26 cellular contexts compared by ENCODE assay signal in the genomic region with DNA sequence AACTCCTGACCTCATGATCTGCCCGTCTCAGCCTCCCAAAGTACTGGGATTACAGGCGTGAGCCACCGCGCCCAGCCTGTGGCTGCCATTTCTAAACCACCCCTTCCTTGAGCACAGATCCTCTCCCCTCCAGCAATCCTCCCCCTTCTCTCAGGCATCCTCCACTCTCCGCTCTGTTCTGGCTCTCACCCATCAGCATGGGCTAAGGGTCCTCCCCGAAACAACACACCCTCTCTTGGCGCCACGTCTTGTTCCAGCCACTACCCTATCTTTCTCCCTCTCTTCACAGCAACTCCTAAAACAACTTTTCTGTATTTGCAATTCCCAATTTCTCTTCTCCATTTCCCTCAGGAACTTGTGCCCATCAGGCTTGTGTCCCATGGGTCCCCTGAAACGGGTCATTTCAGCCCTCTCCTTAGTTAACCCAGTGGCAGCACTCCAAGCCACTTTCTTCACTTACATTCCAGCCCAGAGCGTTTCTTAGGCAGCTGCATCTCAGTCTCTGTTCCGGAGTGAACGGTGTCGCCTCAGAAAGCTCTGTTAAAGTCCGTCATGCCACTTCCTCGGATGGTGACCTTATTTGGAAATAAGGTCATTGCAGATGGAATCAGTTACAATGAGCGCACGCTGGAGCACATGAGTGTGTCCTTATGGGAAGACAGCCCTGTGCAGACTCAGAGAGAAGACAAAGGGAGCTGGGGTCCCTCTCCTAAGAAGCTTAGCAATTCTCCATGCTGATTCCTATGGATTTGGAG. TPM values are rescaled to one million over a fixed set of nuclear protein-coding genes. Genes with fewer than 3 reads are reported as not detected.
DNase-seq lines count a peak whose midpoint lies in the region; ATAC-seq and TF ChIP-seq lines count a peak whose summit lies in the region.
"Had no signal": no experiment of that assay in that cellular context is flagged by ENCODE, and none has a peak within 500 bp of the region (broad histone marks: within the 10 kb centered on the region; RNA-seq: fewer than 3 reads in every experiment).

No MANE protein-coding gene starts in this region.

- H3K27me3 ChIP-seq in esophagus squamous epithelium (peaks cover 0 to 5% (median 0%) of the 10 kb centered on the region in 4 donors), colonic mucosa (no peaks in the 10 kb centered on the region)
- H3K27me3 ChIP-seq: ovary, SJSA1 had no signal

- H3K9me3 ChIP-seq in esophagus squamous epithelium (no peaks in the 10 kb centered on the region), colonic mucosa (no peaks in the 10 kb centered on the region)
- H3K9me3 ChIP-seq: ovary, SJSA1 had no signal

- intact Hi-C loops in esophagus squamous epithelium (cut with DNase I): no loop called here
- intact Hi-C loops in activated naive CD4-positive, alpha-beta T cell treated with anti-CD3 and anti-CD28 coated beads for 36 hours (cut with micrococcal nuclease): no loop called here
- intact Hi-C loops in colonic mucosa (cut with DNase I): no loop called here

- peaks cover 26% of the 10 kb centered on the region for H3K4me1 Mint-ChIP-seq in neural crest cell
- H3K4me1 Mint-ChIP-seq in activated naive CD4-positive, alpha-beta T cell treated with anti-CD3 and anti-CD28 coated beads for 36 hours (ENCODE audit: low read depth): peaks cover 17% of the 10 kb centered on the region

- H3K4me1 ChIP-seq in esophagus squamous epithelium (peaks cover 2 to 72% (median 32%) of the 10 kb centered on the region in 3 donors), colonic mucosa (no peaks in the 10 kb centered on the region)

- H3K36me3 ChIP-seq in esophagus squamous epithelium: no peaks in the 10 kb centered on the region
- no peaks in the 10 kb centered on the region for H3K36me3 ChIP-seq in colonic mucosa
- H3K36me3 ChIP-seq: ovary, SJSA1 had no signal

- CTCF ChIA-PET in activated naive CD4-positive, alpha-beta T cell treated with anti-CD3 and anti-CD28 coated beads for 36 hours (lab: Charles Lee): no interaction called here

- H3K27ac ChIP-seq in esophagus squamous epithelium: peak overlapping the region in 3 of 4 donors; percentile 57 to 61 (median 59)
- no peak overlapping the region for H3K27ac ChIP-seq in colonic mucosa
- H3K27ac ChIP-seq: ovary, PC-9, SJSA1 had no signal

- no peak for TF ChIP-seq CTCF in AG10803 (conservative IDR thresholded peaks at IDR 0.05; ENCODE audit: low read length)
- TF ChIP-seq CTCF in esophagus squamous epithelium (IDR thresholded peaks at IDR 0.05): no peak
- TF ChIP-seq CTCF in neural crest cell (conservative IDR thresholded peaks at IDR 0.05): no peak
- TF ChIP-seq CTCF in colonic mucosa (IDR thresholded peaks at IDR 0.05): no peak

- H3K4me3 Mint-ChIP-seq in neural crest cell: no peak overlapping the region
- H3K4me3 Mint-ChIP-seq in activated naive CD4-positive, alpha-beta T cell treated with anti-CD3 and anti-CD28 coated beads for 36 hours: no peak overlapping the region
- H3K4me3 Mint-ChIP-seq: activated T-cell treated with anti-CD3 and anti-CD28 coated beads, Interleukin-2, amount 50 U/mL, for 4 hours; CD4-positive, CD25-positive, alpha-beta regulatory T cell had no signal

- no peak for ATAC-seq in HG03469 (IDR thresholded peaks at IDR 0.05; ENCODE audit: unreplicated experiment)
- ATAC-seq: right cardiac atrium had no signal

- H3K27ac Mint-ChIP-seq in neural crest cell (ENCODE audit: unreplicated experiment): peak overlapping the region; percentile 60
- no peak overlapping the region for H3K27ac Mint-ChIP-seq in activated naive CD4-positive, alpha-beta T cell treated with anti-CD3 and anti-CD28 coated beads for 36 hours
- H3K27ac Mint-ChIP-seq: CD4-positive, CD25-positive, alpha-beta regulatory T cell had no signal

- DNase-seq in AG10803 (ENCODE audit: low read depth) (peak; percentile 91), GM03348 (ENCODE audit: low spot score) (peak; percentile 42), esophagus squamous epithelium (lab: John Stamatoyannopoulos, UW) (no peak), neural crest cell (ENCODE audit: low read depth, low spot score) (no peak), SHP77 treated with DMSO at 0.1 percent for 48 hours (lab: John Stamatoyannopoulos, UW) (no peak), colonic mucosa (no peak)
- no peak for DNase-seq in activated naive CD4-positive, alpha-beta T cell treated with anti-CD3 and anti-CD28 coated beads for 36 hours
- DNase-seq: activated T-cell treated with anti-CD3 and anti-CD28 coated beads, Interleukin-2, amount 50 U/mL, for 4 hours; amygdala; CD4-positive, CD25-positive, alpha-beta regulatory T cell; cortex of kidney; Karpas-422; kidney; NCI-H1436 treated with DMSO at 0.1 percent for 48 hours; NCI-H2107; NCI-H510A; NK-92 treated with Interleukin-12 subunit alpha and Interleukin-12 subunit beta, amount 100 ng/mL, for 24 hours; ovary; PC-9; right cardiac atrium; T-helper 1 cell; trophoblast cell had no signal

- H3K9me3 Mint-ChIP-seq in neural crest cell: peaks cover 4% of the 10 kb centered on the region
- H3K9me3 Mint-ChIP-seq in activated naive CD4-positive, alpha-beta T cell treated with anti-CD3 and anti-CD28 coated beads for 36 hours: no peaks in the 10 kb centered on the region
- H3K9me3 Mint-ChIP-seq: activated T-cell treated with anti-CD3 and anti-CD28 coated beads, Interleukin-2, amount 50 U/mL, for 4 hours had no signal

- H3K27me3 Mint-ChIP-seq in neural crest cell (ENCODE audit: low read depth): no peaks in the 10 kb centered on the region
- H3K27me3 Mint-ChIP-seq in activated naive CD4-positive, alpha-beta T cell treated with anti-CD3 and anti-CD28 coated beads for 36 hours (ENCODE audit: low read depth): peaks cover 19% of the 10 kb centered on the region
- H3K27me3 Mint-ChIP-seq: CD4-positive, CD25-positive, alpha-beta regulatory T cell had no signal

- no peak overlapping the region for H3K9ac ChIP-seq in colonic mucosa (ENCODE audit: low read depth in 2 of 2, low read length in 2 of 2)

- H3K4me3 ChIP-seq in AG10803 (ENCODE audit: low read length) (peak overlapping the region; percentile 56), esophagus squamous epithelium (no peak overlapping the region), colonic mucosa (no peak overlapping the region)
- H3K4me3 ChIP-seq: ovary, PC-9, SJSA1 had no signal

- no peak for TF ChIP-seq POLR2A in esophagus squamous epithelium (IDR thresholded peaks at IDR 0.05)

- whole genome bisulfite sequencing in esophagus squamous epithelium, 2 donors: 80 to 86% methylated on average over 17 of the region's 17 CpGs

- no peaks in the 10 kb centered on the region for H3K36me3 Mint-ChIP-seq in neural crest cell (ENCODE audit: low read depth)
- H3K36me3 Mint-ChIP-seq in activated naive CD4-positive, alpha-beta T cell treated with anti-CD3 and anti-CD28 coated beads for 36 hours (ENCODE audit: low read depth): no peaks in the 10 kb centered on the region

RNA-seq across cellular contexts. Expression of gene CLDN24, which starts 28.3 kb away (rescaled TPM):
- total RNA-seq in esophagus squamous epithelium: not detected
- total RNA-seq in neural crest cell: not detected in 2 replicates
- not detected for total RNA-seq in activated naive CD4-positive, alpha-beta T cell treated with anti-CD3 and anti-CD28 coated beads for 36 hours
- not detected for total RNA-seq in colonic mucosa
- total RNA-seq: activated CD8-positive, alpha-beta memory T cell treated with anti-CD3 and anti-CD28 coated beads for 36 hours; activated T-cell treated with anti-CD3 and anti-CD28 coated beads, Interleukin-2, amount 50 U/mL, for 4 hours; CD4-positive, CD25-positive, alpha-beta regulatory T cell; kidney; lung microvascular endothelial cell; ovary; PC-9; right cardiac atrium; SJSA1 had no signal

RNA-seq across cellular contexts. Expression of gene CLDN22, which starts 30.4 kb away (rescaled TPM):
- total RNA-seq in esophagus squamous epithelium: under 1 TPM in 1 of 4 donors, not detected in 3; 0.85 TPM
- total RNA-seq in neural crest cell: not detected in 2 replicates
- total RNA-seq in activated naive CD4-positive, alpha-beta T cell treated with anti-CD3 and anti-CD28 coated beads for 36 hours: not detected
- not detected for total RNA-seq in colonic mucosa
- total RNA-seq: activated CD8-positive, alpha-beta memory T cell treated with anti-CD3 and anti-CD28 coated beads for 36 hours; activated T-cell treated with anti-CD3 and anti-CD28 coated beads, Interleukin-2, amount 50 U/mL, for 4 hours; CD4-positive, CD25-positive, alpha-beta regulatory T cell; kidney; lung microvascular endothelial cell; PC-9; right cardiac atrium; SJSA1 had no signal

Comparison
In these comparisons a context has a peak if more than half of its experiments do, and no peak if none do; other contexts are left out.
1. DNase-seq: peak in AG10803 (single experiment) and GM03348 (single experiment); none in esophagus squamous epithelium (single experiment), neural crest cell (single experiment), SHP77 treated with DMSO at 0.1 percent for 48 hours (single experiment), activated naive CD4-positive, alpha-beta T cell treated with anti-CD3 and anti-CD28 coated beads for 36 hours (single experiment) and colonic mucosa (single experiment).